Comparison of ENCODE assay signal across 19 cellular contexts in genomic region chr15:26235148-26235769, GRCh38.
DNase-seq lines count a peak whose midpoint lies in the region; ATAC-seq and TF ChIP-seq lines count a peak whose summit lies in the region.
"Had no signal": no experiment of that assay in that cellular context is flagged by ENCODE, and none has a peak within 500 bp of the region (broad histone marks: within the 10 kb centered on the region; RNA-seq: fewer than 3 reads in every experiment).

No MANE protein-coding gene starts in this region.

- H3K9ac ChIP-seq in ES-I3 (ENCODE audit: low read depth, low read length) (peak overlapping the region; percentile 15; the same call in 1 of the 2 replicates), NT2/D1 (ENCODE audit: insufficient read length, low read depth) (peak overlapping the region; percentile 72)
- H3K9ac ChIP-seq: parathyroid adenoma had no signal

- H3K4me1 ChIP-seq in ES-I3 (ENCODE audit: insufficient read depth, low read length) (peaks cover 48% of the 10 kb centered on the region), NT2/D1 (ENCODE audit: insufficient read depth, insufficient read length) (peaks cover 18% of the 10 kb centered on the region), left lung (no peaks in the 10 kb centered on the region)
- H3K4me1 ChIP-seq: parathyroid adenoma, tibial artery had no signal

- H3K4me3 Mint-ChIP-seq in activated naive CD4-positive, alpha-beta T cell treated with anti-CD3 and anti-CD28 coated beads for 36 hours = no peak overlapping the region
- H3K4me3 Mint-ChIP-seq: CD4-positive, alpha-beta memory T cell; dendritic cell treated with granulocyte-macrophage colony-stimulating factor and Interleukin-4, amounts not matched to agents 40 ng/mL and 50 ng/mL, for 4 days; immature natural killer cell; T-helper 1 cell treated with Interleukin-12 subunit alpha and Interleukin-12 subunit beta and Interleukin-4 antibody, amounts not matched to agents 30 μg/mL and 1 μg/mL, for 36 hours had no signal

- DNase-seq in NCI-H1092 (lab: John Stamatoyannopoulos, UW) (peak; percentile 50), NT2/D1 (ENCODE audit: low read depth, low spot score) (peak; percentile 74), iPS-NIHi11 (ENCODE audit: low spot score) (peak; percentile 63), foreskin melanocyte (no peak), left lung (no peak)
- no peak for DNase-seq in activated naive CD4-positive, alpha-beta T cell treated with anti-CD3 and anti-CD28 coated beads for 36 hours
- DNase-seq: activated gamma-delta T cell; CD4-positive, alpha-beta memory T cell; immature natural killer cell; NCI-H446 treated with DMSO at 0.1 percent for 48 hours; OCI-M1; Right ventricle myocardium superior; stimulated activated CD4-positive, alpha-beta T cell treated with anti-CD3 and anti-CD28 coated beads, Interleukin-1b, Interleukin-23, amount 100 ng/mL, for 48 hours; stimulated activated naive CD4-positive, alpha-beta T cell treated with Interleukin-2 at 50 U/mL for 16 hours; tibial artery had no signal

- H3K27ac Mint-ChIP-seq in activated naive CD4-positive, alpha-beta T cell treated with anti-CD3 and anti-CD28 coated beads for 36 hours = no peak overlapping the region
- H3K27ac Mint-ChIP-seq: dendritic cell treated with granulocyte-macrophage colony-stimulating factor and Interleukin-4, amounts not matched to agents 40 ng/mL and 50 ng/mL, for 4 days; immature natural killer cell; T-helper 1 cell treated with Interleukin-12 subunit alpha and Interleukin-12 subunit beta and Interleukin-4 antibody, amounts not matched to agents 30 μg/mL and 1 μg/mL, for 36 hours had no signal

- no peaks in the 10 kb centered on the region for H3K4me1 Mint-ChIP-seq in activated naive CD4-positive, alpha-beta T cell treated with anti-CD3 and anti-CD28 coated beads for 36 hours (ENCODE audit: low read depth)
- H3K4me1 Mint-ChIP-seq: CD4-positive, alpha-beta memory T cell; immature natural killer cell had no signal

- peaks cover 2% of the 10 kb centered on the region for H3K9me3 Mint-ChIP-seq in activated naive CD4-positive, alpha-beta T cell treated with anti-CD3 and anti-CD28 coated beads for 36 hours

- intact Hi-C loops in activated naive CD4-positive, alpha-beta T cell treated with anti-CD3 and anti-CD28 coated beads for 36 hours (cut with micrococcal nuclease) = no loop called here
- intact Hi-C loops in left lung (cut with DNase I) = no loop called here

- H3K27me3 ChIP-seq in NT2/D1 (ENCODE audit: insufficient read depth, insufficient read length) (peaks cover 3% of the 10 kb centered on the region), left lung (no peaks in the 10 kb centered on the region)

- no peaks in the 10 kb centered on the region for H3K36me3 Mint-ChIP-seq in activated naive CD4-positive, alpha-beta T cell treated with anti-CD3 and anti-CD28 coated beads for 36 hours (ENCODE audit: low read depth)
- H3K36me3 Mint-ChIP-seq: CD4-positive, alpha-beta memory T cell; immature natural killer cell had no signal

- ATAC-seq in left lung = no peak

- no peaks in the 10 kb centered on the region for H3K36me3 ChIP-seq in ES-I3 (ENCODE audit: insufficient read depth, low read length)
- H3K36me3 ChIP-seq in NT2/D1 (ENCODE audit: insufficient read depth, insufficient read length, low read length) = no peaks in the 10 kb centered on the region
- H3K36me3 ChIP-seq in left lung = no peaks in the 10 kb centered on the region
- H3K36me3 ChIP-seq: tibial artery had no signal

- CTCF ChIA-PET in activated naive CD4-positive, alpha-beta T cell treated with anti-CD3 and anti-CD28 coated beads for 36 hours (lab: Charles Lee) = no interaction called here

- no peak for TF ChIP-seq CTCF in left lung (IDR thresholded peaks at IDR 0.05)

- H3K27me3 Mint-ChIP-seq in activated naive CD4-positive, alpha-beta T cell treated with anti-CD3 and anti-CD28 coated beads for 36 hours (ENCODE audit: low read depth) = peaks cover 7% of the 10 kb centered on the region
- H3K27me3 Mint-ChIP-seq: dendritic cell treated with granulocyte-macrophage colony-stimulating factor and Interleukin-4, amounts not matched to agents 40 ng/mL and 50 ng/mL, for 4 days had no signal

- no peak overlapping the region for H3K27ac ChIP-seq in left lung
- H3K27ac ChIP-seq: parathyroid adenoma, tibial artery had no signal

- H3K4me3 ChIP-seq in NT2/D1 (ENCODE audit: insufficient read length, low read depth) = no peak overlapping the region
- no peak overlapping the region for H3K4me3 ChIP-seq in left lung
- H3K4me3 ChIP-seq: tibial artery had no signal

- H3K9me3 ChIP-seq in ES-I3 (ENCODE audit: control insufficient read depth, insufficient read depth, low read length) (no peaks in the 10 kb centered on the region), NT2/D1 (ENCODE audit: insufficient read depth, low read length) (peaks cover 5% of the 10 kb centered on the region; the same call in 1 of the 2 replicates), left lung (peaks cover 0 to 2% of the 10 kb centered on the region in 2 donors)
- H3K9me3 ChIP-seq: tibial artery had no signal

Comparison
In these comparisons a context has a peak if more than half of its experiments do, and no peak if none do; other contexts are left out.
1. DNase-seq: peak in NCI-H1092 (single experiment), NT2/D1 (single experiment) and iPS-NIHi11 (single experiment); none in foreskin melanocyte (single experiment), activated naive CD4-positive, alpha-beta T cell treated with anti-CD3 and anti-CD28 coated beads for 36 hours (single experiment) and left lung (0 of 2).